Comparison of ENCODE assay signal across 1 cellular context in the genomic region with DNA sequence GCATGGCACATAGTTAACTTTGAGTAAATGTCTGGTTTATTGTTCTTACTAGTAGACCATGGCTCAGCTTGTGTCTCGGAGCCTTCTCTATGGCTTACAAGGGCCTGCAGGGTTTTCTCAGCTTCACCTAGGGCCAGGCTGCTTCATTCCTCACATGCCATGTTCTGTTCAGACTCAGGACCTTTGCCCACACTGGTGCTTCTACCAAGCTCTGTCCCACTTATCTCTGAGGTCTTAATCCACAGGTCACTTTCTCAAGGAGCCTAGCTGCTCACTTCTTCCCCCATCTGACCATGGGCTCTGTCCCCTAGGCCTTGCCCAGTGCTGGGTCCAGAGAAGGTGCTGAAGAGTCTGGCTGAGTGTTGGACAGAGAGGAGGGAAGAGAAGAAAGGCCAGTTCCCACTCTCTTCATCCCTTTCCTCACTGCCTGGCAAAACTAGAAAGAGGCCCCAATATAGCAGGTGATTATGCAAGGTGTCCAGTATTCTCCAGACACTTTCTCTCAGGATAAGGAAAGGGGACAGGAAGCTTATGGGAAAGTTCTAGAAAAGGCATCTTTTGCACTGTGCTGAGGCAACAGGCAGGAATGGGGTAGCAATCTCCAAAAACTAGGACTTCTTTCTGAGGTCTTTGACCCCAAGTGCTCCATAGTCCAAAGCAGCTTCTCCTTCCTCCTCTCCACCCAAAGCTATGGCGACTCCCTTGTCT.
TF ChIP-seq lines count a peak whose summit lies in the region.

No MANE protein-coding gene starts in this region.

TF ChIP-seq in HepG2, 621 proteins besides CTCF, POLR2A, EP300 and RAD21 (continues in another document):
- TF ChIP-seq FOXO1 (CRISPR knock-in tag; IDR thresholded peaks at IDR 0.05) (no peak), ZC3H13 (CRISPR knock-in tag; IDR thresholded peaks at IDR 0.05) (0 out of 2 replicates have a peak, but pooled peaks have one; percentile 10), SMAD3 (CRISPR knock-in tag; IDR thresholded peaks at IDR 0.05) (no peak), ESRRA (CRISPR knock-in tag; IDR thresholded peaks at IDR 0.05; ENCODE audit: low read depth) (no peak), PHB2 (IDR thresholded peaks at IDR 0.05; ENCODE audit: partially characterized antibody) (no peak), RAD51 (IDR thresholded peaks at IDR 0.05; ENCODE audit: borderline replicate concordance) (no peak), ZNF724P (CRISPR knock-in tag; IDR thresholded peaks at IDR 0.05; ENCODE audit: borderline replicate concordance) (no peak), ARNTL (CRISPR knock-in tag; IDR thresholded peaks at IDR 0.05) (no peak), POLR2AphosphoS2 (IDR thresholded peaks at IDR 0.05; ENCODE audit: low read depth, low read length) (0 out of 2 replicates have a peak, but pooled peaks have one; percentile 90), TSC22D2 (CRISPR knock-in tag; IDR thresholded peaks at IDR 0.05; ENCODE audit: borderline replicate concordance) (no peak), ETV5 (CRISPR knock-in tag; IDR thresholded peaks at IDR 0.05; ENCODE audit: borderline replicate concordance) (no peak), HHEX (CRISPR knock-in tag; IDR thresholded peaks at IDR 0.05) (no peak), RBM22 (optimal IDR thresholded peaks at IDR 0.05; ENCODE audit: low read length) (peak; percentile 72), SNAPC2 (CRISPR knock-in tag; IDR thresholded peaks at IDR 0.05) (no peak), STAG1 (CRISPR knock-in tag; IDR thresholded peaks at IDR 0.05) (no peak), ATAD3A (CRISPR knock-in tag; IDR thresholded peaks at IDR 0.05) (no peak), CC2D1A (CRISPR knock-in tag; IDR thresholded peaks at IDR 0.05) (no peak), ZNF775 (CRISPR knock-in tag; IDR thresholded peaks at IDR 0.05; ENCODE audit: borderline replicate concordance) (no peak), ZNF136 (CRISPR knock-in tag; IDR thresholded peaks at IDR 0.05; ENCODE audit: low read depth) (no peak), NFIC (IDR thresholded peaks at IDR 0.05; ENCODE audit: low read length) (no peak), PHF21A (CRISPR knock-in tag; IDR thresholded peaks at IDR 0.05) (no peak), RNF2 (conservative IDR thresholded peaks at IDR 0.05; ENCODE audit: low read depth) (no peak)
- TF ChIP-seq, protein P1, sequence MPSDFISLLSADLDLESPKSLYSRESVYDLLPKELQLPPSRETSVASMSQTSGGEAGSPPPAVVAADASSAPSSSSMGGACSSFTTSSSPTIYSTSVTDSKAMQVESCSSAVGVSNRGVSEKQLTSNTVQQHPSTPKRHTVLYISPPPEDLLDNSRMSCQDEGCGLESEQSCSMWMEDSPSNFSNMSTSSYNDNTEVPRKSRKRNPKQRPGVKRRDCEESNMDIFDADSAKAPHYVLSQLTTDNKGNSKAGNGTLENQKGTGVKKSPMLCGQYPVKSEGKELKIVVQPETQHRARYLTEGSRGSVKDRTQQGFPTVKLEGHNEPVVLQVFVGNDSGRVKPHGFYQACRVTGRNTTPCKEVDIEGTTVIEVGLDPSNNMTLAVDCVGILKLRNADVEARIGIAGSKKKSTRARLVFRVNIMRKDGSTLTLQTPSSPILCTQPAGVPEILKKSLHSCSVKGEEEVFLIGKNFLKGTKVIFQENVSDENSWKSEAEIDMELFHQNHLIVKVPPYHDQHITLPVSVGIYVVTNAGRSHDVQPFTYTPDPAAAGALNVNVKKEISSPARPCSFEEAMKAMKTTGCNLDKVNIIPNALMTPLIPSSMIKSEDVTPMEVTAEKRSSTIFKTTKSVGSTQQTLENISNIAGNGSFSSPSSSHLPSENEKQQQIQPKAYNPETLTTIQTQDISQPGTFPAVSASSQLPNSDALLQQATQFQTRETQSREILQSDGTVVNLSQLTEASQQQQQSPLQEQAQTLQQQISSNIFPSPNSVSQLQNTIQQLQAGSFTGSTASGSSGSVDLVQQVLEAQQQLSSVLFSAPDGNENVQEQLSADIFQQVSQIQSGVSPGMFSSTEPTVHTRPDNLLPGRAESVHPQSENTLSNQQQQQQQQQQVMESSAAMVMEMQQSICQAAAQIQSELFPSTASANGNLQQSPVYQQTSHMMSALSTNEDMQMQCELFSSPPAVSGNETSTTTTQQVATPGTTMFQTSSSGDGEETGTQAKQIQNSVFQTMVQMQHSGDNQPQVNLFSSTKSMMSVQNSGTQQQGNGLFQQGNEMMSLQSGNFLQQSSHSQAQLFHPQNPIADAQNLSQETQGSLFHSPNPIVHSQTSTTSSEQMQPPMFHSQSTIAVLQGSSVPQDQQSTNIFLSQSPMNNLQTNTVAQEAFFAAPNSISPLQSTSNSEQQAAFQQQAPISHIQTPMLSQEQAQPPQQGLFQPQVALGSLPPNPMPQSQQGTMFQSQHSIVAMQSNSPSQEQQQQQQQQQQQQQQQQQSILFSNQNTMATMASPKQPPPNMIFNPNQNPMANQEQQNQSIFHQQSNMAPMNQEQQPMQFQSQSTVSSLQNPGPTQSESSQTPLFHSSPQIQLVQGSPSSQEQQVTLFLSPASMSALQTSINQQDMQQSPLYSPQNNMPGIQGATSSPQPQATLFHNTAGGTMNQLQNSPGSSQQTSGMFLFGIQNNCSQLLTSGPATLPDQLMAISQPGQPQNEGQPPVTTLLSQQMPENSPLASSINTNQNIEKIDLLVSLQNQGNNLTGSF (CRISPR knock-in tag; IDR thresholded peaks at IDR 0.05) = peak; percentile 34; the same call in 1 of the 2 replicates
- TF ChIP-seq, protein P2, sequence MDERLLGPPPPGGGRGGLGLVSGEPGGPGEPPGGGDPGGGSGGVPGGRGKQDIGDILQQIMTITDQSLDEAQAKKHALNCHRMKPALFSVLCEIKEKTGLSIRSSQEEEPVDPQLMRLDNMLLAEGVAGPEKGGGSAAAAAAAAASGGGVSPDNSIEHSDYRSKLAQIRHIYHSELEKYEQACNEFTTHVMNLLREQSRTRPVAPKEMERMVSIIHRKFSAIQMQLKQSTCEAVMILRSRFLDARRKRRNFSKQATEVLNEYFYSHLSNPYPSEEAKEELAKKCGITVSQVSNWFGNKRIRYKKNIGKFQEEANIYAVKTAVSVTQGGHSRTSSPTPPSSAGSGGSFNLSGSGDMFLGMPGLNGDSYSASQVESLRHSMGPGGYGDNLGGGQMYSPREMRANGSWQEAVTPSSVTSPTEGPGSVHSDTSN (CRISPR knock-in tag; IDR thresholded peaks at IDR 0.05) = no peak
- TF ChIP-seq, protein P3, sequence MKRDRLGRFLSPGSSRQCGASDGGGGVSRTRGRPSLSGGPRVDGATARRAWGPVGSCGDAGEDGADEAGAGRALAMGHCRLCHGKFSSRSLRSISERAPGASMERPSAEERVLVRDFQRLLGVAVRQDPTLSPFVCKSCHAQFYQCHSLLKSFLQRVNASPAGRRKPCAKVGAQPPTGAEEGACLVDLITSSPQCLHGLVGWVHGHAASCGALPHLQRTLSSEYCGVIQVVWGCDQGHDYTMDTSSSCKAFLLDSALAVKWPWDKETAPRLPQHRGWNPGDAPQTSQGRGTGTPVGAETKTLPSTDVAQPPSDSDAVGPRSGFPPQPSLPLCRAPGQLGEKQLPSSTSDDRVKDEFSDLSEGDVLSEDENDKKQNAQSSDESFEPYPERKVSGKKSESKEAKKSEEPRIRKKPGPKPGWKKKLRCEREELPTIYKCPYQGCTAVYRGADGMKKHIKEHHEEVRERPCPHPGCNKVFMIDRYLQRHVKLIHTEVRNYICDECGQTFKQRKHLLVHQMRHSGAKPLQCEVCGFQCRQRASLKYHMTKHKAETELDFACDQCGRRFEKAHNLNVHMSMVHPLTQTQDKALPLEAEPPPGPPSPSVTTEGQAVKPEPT (CRISPR knock-in tag; IDR thresholded peaks at IDR 0.05; ENCODE audit: low read depth) = no peak
- TF ChIP-seq, protein P4, sequence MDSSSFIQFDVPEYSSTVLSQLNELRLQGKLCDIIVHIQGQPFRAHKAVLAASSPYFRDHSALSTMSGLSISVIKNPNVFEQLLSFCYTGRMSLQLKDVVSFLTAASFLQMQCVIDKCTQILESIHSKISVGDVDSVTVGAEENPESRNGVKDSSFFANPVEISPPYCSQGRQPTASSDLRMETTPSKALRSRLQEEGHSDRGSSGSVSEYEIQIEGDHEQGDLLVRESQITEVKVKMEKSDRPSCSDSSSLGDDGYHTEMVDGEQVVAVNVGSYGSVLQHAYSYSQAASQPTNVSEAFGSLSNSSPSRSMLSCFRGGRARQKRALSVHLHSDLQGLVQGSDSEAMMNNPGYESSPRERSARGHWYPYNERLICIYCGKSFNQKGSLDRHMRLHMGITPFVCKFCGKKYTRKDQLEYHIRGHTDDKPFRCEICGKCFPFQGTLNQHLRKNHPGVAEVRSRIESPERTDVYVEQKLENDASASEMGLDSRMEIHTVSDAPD (CRISPR knock-in tag; IDR thresholded peaks at IDR 0.05) = no peak
- TF ChIP-seq, protein P5, sequence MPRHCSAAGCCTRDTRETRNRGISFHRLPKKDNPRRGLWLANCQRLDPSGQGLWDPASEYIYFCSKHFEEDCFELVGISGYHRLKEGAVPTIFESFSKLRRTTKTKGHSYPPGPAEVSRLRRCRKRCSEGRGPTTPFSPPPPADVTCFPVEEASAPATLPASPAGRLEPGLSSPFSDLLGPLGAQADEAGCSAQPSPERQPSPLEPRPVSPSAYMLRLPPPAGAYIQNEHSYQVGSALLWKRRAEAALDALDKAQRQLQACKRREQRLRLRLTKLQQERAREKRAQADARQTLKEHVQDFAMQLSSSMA (CRISPR knock-in tag; IDR thresholded peaks at IDR 0.05) = peak; percentile 36; the same call in 1 of the 2 replicates
- TF ChIP-seq, protein P6, sequence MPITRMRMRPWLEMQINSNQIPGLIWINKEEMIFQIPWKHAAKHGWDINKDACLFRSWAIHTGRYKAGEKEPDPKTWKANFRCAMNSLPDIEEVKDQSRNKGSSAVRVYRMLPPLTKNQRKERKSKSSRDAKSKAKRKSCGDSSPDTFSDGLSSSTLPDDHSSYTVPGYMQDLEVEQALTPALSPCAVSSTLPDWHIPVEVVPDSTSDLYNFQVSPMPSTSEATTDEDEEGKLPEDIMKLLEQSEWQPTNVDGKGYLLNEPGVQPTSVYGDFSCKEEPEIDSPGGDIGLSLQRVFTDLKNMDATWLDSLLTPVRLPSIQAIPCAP (CRISPR knock-in tag; IDR thresholded peaks at IDR 0.05; ENCODE audit: low read depth) = no peak
- TF ChIP-seq, protein P7, sequence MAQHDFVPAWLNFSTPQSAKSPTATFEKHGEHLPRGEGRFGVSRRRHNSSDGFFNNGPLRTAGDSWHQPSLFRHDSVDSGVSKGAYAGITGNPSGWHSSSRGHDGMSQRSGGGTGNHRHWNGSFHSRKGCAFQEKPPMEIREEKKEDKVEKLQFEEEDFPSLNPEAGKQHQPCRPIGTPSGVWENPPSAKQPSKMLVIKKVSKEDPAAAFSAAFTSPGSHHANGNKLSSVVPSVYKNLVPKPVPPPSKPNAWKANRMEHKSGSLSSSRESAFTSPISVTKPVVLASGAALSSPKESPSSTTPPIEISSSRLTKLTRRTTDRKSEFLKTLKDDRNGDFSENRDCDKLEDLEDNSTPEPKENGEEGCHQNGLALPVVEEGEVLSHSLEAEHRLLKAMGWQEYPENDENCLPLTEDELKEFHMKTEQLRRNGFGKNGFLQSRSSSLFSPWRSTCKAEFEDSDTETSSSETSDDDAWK (CRISPR knock-in tag; IDR thresholded peaks at IDR 0.05) = no peak
- TF ChIP-seq, protein P8, sequence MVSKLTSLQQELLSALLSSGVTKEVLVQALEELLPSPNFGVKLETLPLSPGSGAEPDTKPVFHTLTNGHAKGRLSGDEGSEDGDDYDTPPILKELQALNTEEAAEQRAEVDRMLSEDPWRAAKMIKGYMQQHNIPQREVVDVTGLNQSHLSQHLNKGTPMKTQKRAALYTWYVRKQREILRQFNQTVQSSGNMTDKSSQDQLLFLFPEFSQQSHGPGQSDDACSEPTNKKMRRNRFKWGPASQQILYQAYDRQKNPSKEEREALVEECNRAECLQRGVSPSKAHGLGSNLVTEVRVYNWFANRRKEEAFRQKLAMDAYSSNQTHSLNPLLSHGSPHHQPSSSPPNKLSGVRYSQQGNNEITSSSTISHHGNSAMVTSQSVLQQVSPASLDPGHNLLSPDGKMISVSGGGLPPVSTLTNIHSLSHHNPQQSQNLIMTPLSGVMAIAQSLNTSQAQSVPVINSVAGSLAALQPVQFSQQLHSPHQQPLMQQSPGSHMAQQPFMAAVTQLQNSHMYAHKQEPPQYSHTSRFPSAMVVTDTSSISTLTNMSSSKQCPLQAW (CRISPR knock-in tag; IDR thresholded peaks at IDR 0.05) = no peak
- TF ChIP-seq, protein P9, sequence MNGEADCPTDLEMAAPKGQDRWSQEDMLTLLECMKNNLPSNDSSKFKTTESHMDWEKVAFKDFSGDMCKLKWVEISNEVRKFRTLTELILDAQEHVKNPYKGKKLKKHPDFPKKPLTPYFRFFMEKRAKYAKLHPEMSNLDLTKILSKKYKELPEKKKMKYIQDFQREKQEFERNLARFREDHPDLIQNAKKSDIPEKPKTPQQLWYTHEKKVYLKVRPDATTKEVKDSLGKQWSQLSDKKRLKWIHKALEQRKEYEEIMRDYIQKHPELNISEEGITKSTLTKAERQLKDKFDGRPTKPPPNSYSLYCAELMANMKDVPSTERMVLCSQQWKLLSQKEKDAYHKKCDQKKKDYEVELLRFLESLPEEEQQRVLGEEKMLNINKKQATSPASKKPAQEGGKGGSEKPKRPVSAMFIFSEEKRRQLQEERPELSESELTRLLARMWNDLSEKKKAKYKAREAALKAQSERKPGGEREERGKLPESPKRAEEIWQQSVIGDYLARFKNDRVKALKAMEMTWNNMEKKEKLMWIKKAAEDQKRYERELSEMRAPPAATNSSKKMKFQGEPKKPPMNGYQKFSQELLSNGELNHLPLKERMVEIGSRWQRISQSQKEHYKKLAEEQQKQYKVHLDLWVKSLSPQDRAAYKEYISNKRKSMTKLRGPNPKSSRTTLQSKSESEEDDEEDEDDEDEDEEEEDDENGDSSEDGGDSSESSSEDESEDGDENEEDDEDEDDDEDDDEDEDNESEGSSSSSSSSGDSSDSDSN (CRISPR knock-in tag; IDR thresholded peaks at IDR 0.05) = peak; percentile 29; the same call in 1 of the 2 replicates
- TF ChIP-seq, protein P10, sequence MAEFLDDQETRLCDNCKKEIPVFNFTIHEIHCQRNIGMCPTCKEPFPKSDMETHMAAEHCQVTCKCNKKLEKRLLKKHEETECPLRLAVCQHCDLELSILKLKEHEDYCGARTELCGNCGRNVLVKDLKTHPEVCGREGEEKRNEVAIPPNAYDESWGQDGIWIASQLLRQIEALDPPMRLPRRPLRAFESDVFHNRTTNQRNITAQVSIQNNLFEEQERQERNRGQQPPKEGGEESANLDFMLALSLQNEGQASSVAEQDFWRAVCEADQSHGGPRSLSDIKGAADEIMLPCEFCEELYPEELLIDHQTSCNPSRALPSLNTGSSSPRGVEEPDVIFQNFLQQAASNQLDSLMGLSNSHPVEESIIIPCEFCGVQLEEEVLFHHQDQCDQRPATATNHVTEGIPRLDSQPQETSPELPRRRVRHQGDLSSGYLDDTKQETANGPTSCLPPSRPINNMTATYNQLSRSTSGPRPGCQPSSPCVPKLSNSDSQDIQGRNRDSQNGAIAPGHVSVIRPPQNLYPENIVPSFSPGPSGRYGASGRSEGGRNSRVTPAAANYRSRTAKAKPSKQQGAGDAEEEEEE (CRISPR knock-in tag; IDR thresholded peaks at IDR 0.05; ENCODE audit: borderline replicate concordance) = no peak
- TF ChIP-seq, protein P11, sequence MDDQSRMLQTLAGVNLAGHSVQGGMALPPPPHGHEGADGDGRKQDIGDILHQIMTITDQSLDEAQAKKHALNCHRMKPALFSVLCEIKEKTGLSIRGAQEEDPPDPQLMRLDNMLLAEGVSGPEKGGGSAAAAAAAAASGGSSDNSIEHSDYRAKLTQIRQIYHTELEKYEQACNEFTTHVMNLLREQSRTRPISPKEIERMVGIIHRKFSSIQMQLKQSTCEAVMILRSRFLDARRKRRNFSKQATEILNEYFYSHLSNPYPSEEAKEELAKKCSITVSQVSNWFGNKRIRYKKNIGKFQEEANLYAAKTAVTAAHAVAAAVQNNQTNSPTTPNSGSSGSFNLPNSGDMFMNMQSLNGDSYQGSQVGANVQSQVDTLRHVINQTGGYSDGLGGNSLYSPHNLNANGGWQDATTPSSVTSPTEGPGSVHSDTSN (CRISPR knock-in tag; IDR thresholded peaks at IDR 0.05; ENCODE audit: borderline replicate concordance) = no peak
